In genomic region chr10:75470901-75471300, GRCh38 we compare ENCODE assay signal across 33 cellular contexts. TPM values are rescaled to one million over a fixed set of nuclear protein-coding genes. Genes with fewer than 3 reads are reported as not detected.
DNase-seq lines count a peak whose midpoint lies in the region; ATAC-seq and TF ChIP-seq lines count a peak whose summit lies in the region.
"Had no signal": no experiment of that assay in that cellular context is flagged by ENCODE, and none has a peak within 500 bp of the region (broad histone marks: within the 10 kb centered on the region; RNA-seq: fewer than 3 reads in every experiment).

No MANE protein-coding gene starts in this region.

- no peaks in the 10 kb centered on the region for H3K27me3 Mint-ChIP-seq in neural crest cell (ENCODE audit: low read depth)
- H3K27me3 Mint-ChIP-seq: activated naive CD8-positive, alpha-beta T cell treated with anti-CD3 and anti-CD28 coated beads, Interleukin-2, amount 10 ng/mL, durations not matched to agents 7 days and 5 days; dendritic cell treated with granulocyte-macrophage colony-stimulating factor and Interleukin-4, amounts not matched to agents 40 ng/mL and 50 ng/mL, for 4 days had no signal

- TF ChIP-seq CTCF in AG10803 (conservative IDR thresholded peaks at IDR 0.05; ENCODE audit: low read length): no peak
- no peak for TF ChIP-seq CTCF in fibroblast of the aortic adventitia (IDR thresholded peaks at IDR 0.05; ENCODE audit: insufficient read depth, low read length)
- TF ChIP-seq CTCF in neural crest cell (conservative IDR thresholded peaks at IDR 0.05): no peak

- no peak overlapping the region for H3K4me3 Mint-ChIP-seq in neural crest cell
- H3K4me3 Mint-ChIP-seq: activated CD8-positive, alpha-beta T cell treated with anti-CD3 and anti-CD28 coated beads for 36 hours; activated naive CD8-positive, alpha-beta T cell treated with anti-CD3 and anti-CD28 coated beads, Interleukin-2, amount 10 ng/mL, durations not matched to agents 7 days and 5 days; dendritic cell treated with granulocyte-macrophage colony-stimulating factor and Interleukin-4, amounts not matched to agents 40 ng/mL and 50 ng/mL, for 4 days; memory B cell; T-helper 17 cell had no signal

- ATAC-seq in HG03342 (IDR thresholded peaks at IDR 0.05; ENCODE audit: unreplicated experiment): no peak
- no peak for ATAC-seq in HG03571 (IDR thresholded peaks at IDR 0.05; ENCODE audit: unreplicated experiment)
- ATAC-seq: activated CD8-positive, alpha-beta T cell treated with anti-CD3 and anti-CD28 coated beads for 36 hours; T-helper 17 cell had no signal

- H3K36me3 Mint-ChIP-seq in neural crest cell (ENCODE audit: low read depth): no peaks in the 10 kb centered on the region
- H3K36me3 Mint-ChIP-seq: activated naive CD8-positive, alpha-beta T cell treated with anti-CD3 and anti-CD28 coated beads, Interleukin-2, amount 10 ng/mL, durations not matched to agents 7 days and 5 days; memory B cell had no signal

- H3K4me3 ChIP-seq in AG10803 (ENCODE audit: low read length): no peak overlapping the region
- H3K4me3 ChIP-seq in fibroblast of the aortic adventitia (ENCODE audit: low read depth, low read length): no peak overlapping the region
- H3K4me3 ChIP-seq: BLaER1 treated with 17β-estradiol and CSF1 and Interleukin-3, amounts not matched to agents 10 nM and 100 nM; esophagus squamous epithelium; MG63; SK-N-MC; skin epidermis; stomach; tibial artery had no signal

- H3K4me1 Mint-ChIP-seq in neural crest cell: no peaks in the 10 kb centered on the region
- H3K4me1 Mint-ChIP-seq: memory B cell, T-helper 17 cell had no signal

- DNase-seq in AG10803 (ENCODE audit: low read depth): peak; percentile 88
- DNase-seq in GM04503 (ENCODE audit: low read depth): peak; percentile 29
- DNase-seq in fibroblast of the aortic adventitia (ENCODE audit: low read depth): peak; percentile 71
- DNase-seq in neural crest cell (ENCODE audit: low read depth, low spot score): no peak
- DNase-seq in stimulated activated CD4-positive, alpha-beta T cell treated with anti-CD3 and anti-CD28 coated beads, Interleukin-2, amount 100 ng/mL, for 48 hours: no peak
- DNase-seq in SKM-1 treated with dmso at 0.1 percent for 144 hours (lab: John Stamatoyannopoulos, UW; ENCODE audit: unreplicated experiment): no peak
- DNase-seq: activated CD8-positive, alpha-beta T cell treated with anti-CD3 and anti-CD28 coated beads for 36 hours; activated gamma-delta T cell; activated naive CD8-positive, alpha-beta T cell treated with anti-CD3 and anti-CD28 coated beads, Interleukin-2, amount 10 ng/mL, durations not matched to agents 7 days and 5 days; Caco-2; central memory CD4-positive, alpha-beta T cell; DND-41; esophagus squamous epithelium; head of caudate nucleus; KG1; kidney glomerular epithelial cell; MG63; NCI-H1436; NCI-H2107; NCI-H774; nucleus accumbens; RPMI8226; stimulated activated CD4-positive, alpha-beta T cell treated with anti-CD3 and anti-CD28 coated beads, Interleukin-1b, Interleukin-23, amount 100 ng/mL, for 48 hours; stomach; T-helper 17 cell had no signal

- H3K9me3 Mint-ChIP-seq in neural crest cell: peaks cover 12% of the 10 kb centered on the region
- H3K9me3 Mint-ChIP-seq: activated CD8-positive, alpha-beta T cell treated with anti-CD3 and anti-CD28 coated beads for 36 hours; activated naive CD8-positive, alpha-beta T cell treated with anti-CD3 and anti-CD28 coated beads, Interleukin-2, amount 10 ng/mL, durations not matched to agents 7 days and 5 days; dendritic cell treated with granulocyte-macrophage colony-stimulating factor and Interleukin-4, amounts not matched to agents 40 ng/mL and 50 ng/mL, for 4 days; memory B cell had no signal

- peak overlapping the region; percentile 58 for H3K27ac Mint-ChIP-seq in neural crest cell (ENCODE audit: unreplicated experiment)
- H3K27ac Mint-ChIP-seq: activated CD8-positive, alpha-beta T cell treated with anti-CD3 and anti-CD28 coated beads for 36 hours; activated naive CD8-positive, alpha-beta T cell treated with anti-CD3 and anti-CD28 coated beads, Interleukin-2, amount 10 ng/mL, durations not matched to agents 7 days and 5 days; dendritic cell treated with granulocyte-macrophage colony-stimulating factor and Interleukin-4, amounts not matched to agents 40 ng/mL and 50 ng/mL, for 4 days; memory B cell; T-helper 17 cell had no signal

RNA-seq across cellular contexts. Expression of gene LRMDA, which starts 39.5 kb away (rescaled TPM):
- total RNA-seq in fibroblast of the aortic adventitia (ENCODE audit: low replicate concordance): 3.6 and 6.3 TPM in 2 replicates
- 0.98 and 3.1 TPM in 2 replicates for total RNA-seq in neural crest cell
- total RNA-seq: activated CD8-positive, alpha-beta T cell treated with anti-CD3 and anti-CD28 coated beads for 36 hours; activated naive CD8-positive, alpha-beta T cell treated with anti-CD3 and anti-CD28 coated beads, Interleukin-2, amount 10 ng/mL, durations not matched to agents 7 days and 5 days; T-helper 17 cell had no signal

Comparison
In these comparisons a context has a peak if more than half of its experiments do, and no peak if none do; other contexts are left out.
1. DNase-seq: peak in AG10803 (single experiment), GM04503 (single experiment) and fibroblast of the aortic adventitia (single experiment); none in neural crest cell (single experiment), stimulated activated CD4-positive, alpha-beta T cell treated with anti-CD3 and anti-CD28 coated beads, Interleukin-2, amount 100 ng/mL, for 48 hours (0 of 2) and SKM-1 treated with dmso at 0.1 percent for 144 hours (single experiment).